ENCODE assay signal across 10 cellular contexts in the genomic region with DNA sequence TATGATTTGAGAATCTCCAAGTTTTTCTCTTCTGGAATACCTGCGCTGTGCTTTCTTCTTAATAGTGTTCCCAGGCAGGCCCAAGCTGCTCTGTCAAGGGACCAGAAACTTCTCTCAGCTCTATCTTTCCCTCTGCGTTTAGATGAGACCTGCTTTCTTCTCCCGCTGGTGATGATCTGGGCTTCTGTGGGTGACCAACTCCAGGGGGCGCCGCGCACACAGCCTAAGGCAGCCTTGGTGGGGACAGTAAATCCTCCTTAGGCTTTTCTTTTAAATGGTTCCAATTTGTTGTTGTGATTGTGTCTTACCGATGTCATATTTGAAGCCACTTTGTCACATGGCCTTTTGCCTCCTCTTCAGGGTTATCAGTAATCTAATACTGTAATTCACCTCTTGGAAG.
DNase-seq lines count a peak whose midpoint lies in the region; ATAC-seq and TF ChIP-seq lines count a peak whose summit lies in the region.
"Had no signal": no experiment of that assay in that cellular context is flagged by ENCODE, and none has a peak within 500 bp of the region (broad histone marks: within the 10 kb centered on the region; RNA-seq: fewer than 3 reads in every experiment).

No MANE protein-coding gene starts in this region.

- no peaks in the 10 kb centered on the region for H3K9me3 ChIP-seq in WERI-Rb-1 (ENCODE audit: severe bottlenecking)

- H3K27ac ChIP-seq in WERI-Rb-1, result no peak overlapping the region

- TF ChIP-seq CTCF in GM12874 (IDR thresholded peaks at IDR 0.05; ENCODE audit: insufficient read depth, low read depth, low read length) (peak; percentile 27; the same call in 1 of the 2 replicates), WERI-Rb-1 (IDR thresholded peaks at IDR 0.05; ENCODE audit: low read depth, low read length) (peak; percentile 70)

- no peak overlapping the region for H3K4me3 ChIP-seq in WERI-Rb-1 (ENCODE audit: low read depth, low read length)

- H3K27me3 ChIP-seq in WERI-Rb-1 (ENCODE audit: insufficient read depth, low read depth, severe bottlenecking), result no peaks in the 10 kb centered on the region

- no peak for ATAC-seq in GM21423 (IDR thresholded peaks at IDR 0.05; ENCODE audit: unreplicated experiment)
- no peak for ATAC-seq in GM18909 (IDR thresholded peaks at IDR 0.05; ENCODE audit: poor library complexity, unreplicated experiment)

- no peaks in the 10 kb centered on the region for H3K36me3 ChIP-seq in WERI-Rb-1

- DNase-seq in NCI-H345 (lab: John Stamatoyannopoulos, UW), result peak; percentile 23
- DNase-seq in NCI-H345 treated with DMSO at 0.1 percent for 48 hours (lab: John Stamatoyannopoulos, UW; ENCODE audit: unreplicated experiment), result no peak
- peak; percentile 64 for DNase-seq in WERI-Rb-1
- peak; percentile 57 for DNase-seq in iPS-NIHi7 (ENCODE audit: extremely low spot score)
- no peak for DNase-seq in CD1c-positive myeloid dendritic cell (ENCODE audit: extremely low spot score)
- DNase-seq: NCI-H1694 treated with DMSO at 0.1 percent for 48 hours, SIG-M5 had no signal

Comparison
In these comparisons a context has a peak if more than half of its experiments do, and no peak if none do; other contexts are left out.
1. DNase-seq: peak in NCI-H345 (single experiment), WERI-Rb-1 (single experiment) and iPS-NIHi7 (single experiment); none in NCI-H345 treated with DMSO at 0.1 percent for 48 hours (single experiment) and CD1c-positive myeloid dendritic cell (single experiment).